ENCODE assay signal across 1 cellular context in genomic region chr10:7817984-7818294, GRCh38.
TF ChIP-seq lines count a peak whose summit lies in the region.

No MANE protein-coding gene starts in this region.

TF ChIP-seq in endothelial cell of umbilical vein, 7 proteins besides CTCF, POLR2A, EP300 and RAD21:
- TF ChIP-seq EZH2 (IDR thresholded peaks at IDR 0.05; ENCODE audit: borderline replicate concordance, low read depth, low read length, severe bottlenecking) (no peak), FOS (IDR thresholded peaks at IDR 0.05; ENCODE audit: borderline replicate concordance, insufficient read depth, low read length) (no peak)
